In the genomic region with DNA sequence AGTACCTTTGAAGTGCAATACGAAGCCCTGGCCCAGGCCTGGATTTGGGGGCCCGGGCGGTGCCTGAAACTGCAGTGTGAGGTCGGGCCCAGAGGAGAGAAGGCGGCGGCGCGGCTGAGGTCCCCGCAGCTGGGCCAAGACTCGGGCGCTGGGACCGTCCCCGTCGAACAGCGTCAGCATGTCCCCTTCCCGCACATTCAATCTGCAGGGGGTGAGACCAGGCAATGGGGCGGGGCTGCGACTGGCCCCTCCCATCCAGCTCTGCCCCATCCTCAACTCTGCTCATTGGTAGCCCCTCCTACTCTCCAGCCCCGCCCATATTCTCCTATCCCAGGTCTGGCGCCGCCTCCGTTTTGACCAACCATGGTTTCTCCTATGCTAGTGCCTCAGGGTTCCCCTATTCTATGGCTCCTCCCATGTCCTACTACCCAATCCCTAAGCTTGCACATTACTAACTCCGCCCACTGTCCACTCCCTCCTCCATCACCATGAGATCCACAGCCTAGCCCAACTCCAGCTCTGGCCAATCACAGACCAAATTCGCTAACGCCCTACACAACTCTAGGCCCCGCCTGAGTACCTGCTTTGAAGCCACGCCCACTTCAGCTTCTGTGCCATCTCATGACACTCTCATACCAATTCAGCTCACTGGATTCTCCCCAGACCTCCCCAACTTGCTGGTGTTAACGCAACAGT, we compare ENCODE assay signal across 9 cellular contexts. TPM values are rescaled to one million over a fixed set of nuclear protein-coding genes. Genes with fewer than 3 reads are reported as not detected.
A peak's percentile ranks its signal among the peaks of the same experiment; 100 is the strongest.
DNase-seq lines count a peak whose midpoint lies in the region; ATAC-seq and TF ChIP-seq lines count a peak whose summit lies in the region.
"Had no signal": no experiment of that assay in that cellular context is flagged by ENCODE, and none has a peak within 500 bp of the region (broad histone marks: within the 10 kb centered on the region; RNA-seq: fewer than 3 reads in every experiment).

No MANE protein-coding gene starts in this region.

- peak overlapping the region; percentile 64 for H3K4me3 Mint-ChIP-seq in activated naive CD4-positive, alpha-beta T cell treated with anti-CD3 and anti-CD28 coated beads, Interleukin-2, amount 50 U/mL, for 24 hours

- no peak overlapping the region for H3K27ac Mint-ChIP-seq in activated naive CD4-positive, alpha-beta T cell treated with anti-CD3 and anti-CD28 coated beads, Interleukin-2, amount 50 U/mL, for 24 hours

- no peaks in the 10 kb centered on the region for H3K9me3 ChIP-seq in thoracic aorta
- H3K9me3 ChIP-seq: heart left ventricle had no signal

- no peaks in the 10 kb centered on the region for H3K36me3 Mint-ChIP-seq in activated naive CD4-positive, alpha-beta T cell treated with anti-CD3 and anti-CD28 coated beads, Interleukin-2, amount 50 U/mL, for 24 hours

- no peaks in the 10 kb centered on the region for H3K4me1 ChIP-seq in thoracic aorta (ENCODE audit: control insufficient read depth in 1 of 2, low read depth in 2 of 2)

- DNase-seq in GM12864 (ENCODE audit: low read depth): peak; percentile 56
- peak; percentile 32 for DNase-seq in NCI-H2196 treated with DMSO at 0.1 percent for 48 hours (lab: John Stamatoyannopoulos, UW; ENCODE audit: unreplicated experiment)
- DNase-seq in left colon: no peak
- no peak for DNase-seq in thoracic aorta (ENCODE audit: low spot score)
- DNase-seq in NCI-H345 (lab: John Stamatoyannopoulos, UW): no peak
- no peak for DNase-seq in NCI-H226
- DNase-seq in dedifferentiated amniotic fluid mesenchymal stem cell (ENCODE audit: extremely low spot score): no peak
- DNase-seq: heart left ventricle had no signal

- H3K27me3 ChIP-seq in thoracic aorta (replicated peaks; ENCODE audit: insufficient read depth): peaks cover 14% of the 10 kb centered on the region

- ATAC-seq in left colon (peak; percentile 43), thoracic aorta (ENCODE audit: insufficient number of reproducible peaks, low FRiP score, low read depth) (no peak)

- H3K4me3 ChIP-seq in GM12864 (ENCODE audit: low read depth, low read length): no peak overlapping the region
- H3K4me3 ChIP-seq in thoracic aorta: peak overlapping the region; percentile 58

- H3K36me3 ChIP-seq in thoracic aorta: no peaks in the 10 kb centered on the region
- H3K36me3 ChIP-seq: heart left ventricle had no signal

- intact Hi-C loops in left colon (cut with DNase I, micrococcal nuclease): no loop called here

- no peak for TF ChIP-seq CTCF in GM12864 (IDR thresholded peaks at IDR 0.05; ENCODE audit: low read depth, low read length, missing control alignments)
- no peak for TF ChIP-seq CTCF in thoracic aorta (IDR thresholded peaks at IDR 0.05)

- peaks cover 18% of the 10 kb centered on the region for H3K4me1 Mint-ChIP-seq in activated naive CD4-positive, alpha-beta T cell treated with anti-CD3 and anti-CD28 coated beads, Interleukin-2, amount 50 U/mL, for 24 hours

- H3K27ac ChIP-seq in thoracic aorta: no peak overlapping the region
- H3K27ac ChIP-seq: heart left ventricle had no signal

- no peaks in the 10 kb centered on the region for H3K9me3 Mint-ChIP-seq in activated naive CD4-positive, alpha-beta T cell treated with anti-CD3 and anti-CD28 coated beads, Interleukin-2, amount 50 U/mL, for 24 hours

- peaks cover 13% of the 10 kb centered on the region for H3K27me3 Mint-ChIP-seq in activated naive CD4-positive, alpha-beta T cell treated with anti-CD3 and anti-CD28 coated beads, Interleukin-2, amount 50 U/mL, for 24 hours

RNA-seq across cellular contexts. Expression of a gene that starts 14.4 kb away (rescaled TPM):
- total RNA-seq in left colon (10 to 100 TPM; 62.9 to 85.3 TPM), thoracic aorta (100 to 1,000 TPM in 1 of 2 donors, 10 to 100 TPM in 1; 92.1 to 107 TPM)

RNA-seq across cellular contexts. Expression of a gene that starts 21.9 kb away (rescaled TPM):
- total RNA-seq in left colon (10 to 100 TPM; 11.1 to 13.0 TPM), thoracic aorta (1 to 10 TPM in 1 of 2 donors, under 1 TPM in 1; 0.63 to 1.4 TPM)

RNA-seq across cellular contexts. Expression of a gene that starts 22.9 kb away (rescaled TPM):
- 1 to 10 TPM; 1.7 to 2.0 TPM for total RNA-seq in left colon
- total RNA-seq in thoracic aorta: under 1 TPM in 1 of 2 donors, not detected in 1; 0.27 TPM

RNA-seq across cellular contexts. Expression of a gene that starts 48.6 kb away (rescaled TPM):
- total RNA-seq in left colon (10 to 100 TPM; 22.2 to 35.2 TPM), thoracic aorta (10 to 100 TPM; 29.2 to 37.1 TPM)

RNA-seq across cellular contexts. Expression of a gene that starts 57.2 kb away (rescaled TPM):
- 100 to 1,000 TPM; 467 to 578 TPM for total RNA-seq in left colon
- total RNA-seq in thoracic aorta: 100 to 1,000 TPM; 175 to 190 TPM

Comparison
In these comparisons a context has a peak if more than half of its experiments do, and no peak if none do; other contexts are left out.
1. DNase-seq: peak in GM12864 (single experiment) and NCI-H2196 treated with DMSO at 0.1 percent for 48 hours (single experiment); none in left colon (0 of 2), thoracic aorta (single experiment), NCI-H345 (single experiment), NCI-H226 (single experiment) and dedifferentiated amniotic fluid mesenchymal stem cell (single experiment).
2. RNA of a gene that starts 21.9 kb away (total RNA-seq): 11.1 to 13.0 TPM in left colon; 0.63 to 1.4 TPM in thoracic aorta; every median in the first group is over 4 times any median in the second.